9 cellular contexts compared by ENCODE assay signal in the genomic region with DNA sequence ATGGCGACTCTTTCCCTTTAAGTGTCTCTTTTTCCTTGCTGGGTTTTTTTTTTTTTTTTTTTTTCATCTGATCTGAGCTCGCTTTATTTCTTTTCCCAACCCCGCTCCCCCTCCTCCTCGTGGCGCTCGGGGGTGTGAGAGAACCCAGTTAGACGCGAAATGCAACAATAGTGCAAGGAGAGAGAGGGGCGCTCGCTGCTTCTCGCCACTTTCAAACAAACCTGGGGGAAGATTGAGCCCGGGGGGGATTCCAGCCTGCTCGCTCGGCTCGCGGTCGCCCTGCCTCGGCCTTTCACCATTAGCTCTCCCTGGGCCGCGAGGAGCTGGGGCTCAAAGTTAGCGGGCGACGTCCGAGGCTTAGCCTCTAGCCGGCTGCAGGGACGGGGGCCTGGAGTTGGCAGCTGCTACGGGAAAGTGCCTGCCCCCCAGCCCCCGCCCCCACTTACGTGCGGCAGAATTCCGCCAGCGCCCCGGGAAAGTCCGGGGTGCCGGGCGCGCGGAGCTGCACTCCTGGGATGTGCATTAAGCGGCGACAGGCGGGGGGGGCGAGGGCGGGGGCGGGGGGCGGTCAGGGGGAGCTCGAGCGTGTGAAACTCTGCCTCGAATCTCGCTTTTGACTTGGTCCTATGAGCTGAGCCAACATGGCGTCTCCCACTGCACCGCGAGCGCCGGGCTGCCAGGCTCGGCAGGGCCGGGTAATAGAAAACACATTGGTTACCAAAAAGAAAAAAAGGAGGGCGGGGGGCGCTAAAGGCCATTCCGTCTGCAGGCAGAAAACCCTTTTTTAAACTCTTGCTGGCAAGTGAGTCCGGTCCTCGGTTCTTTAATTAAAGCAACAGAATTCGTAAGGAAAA. TPM values are rescaled to one million over a fixed set of nuclear protein-coding genes. Genes with fewer than 3 reads are reported as not detected.
DNase-seq lines count a peak whose midpoint lies in the region; ATAC-seq and TF ChIP-seq lines count a peak whose summit lies in the region.
"Had no signal": no experiment of that assay in that cellular context is flagged by ENCODE, and none has a peak within 500 bp of the region (broad histone marks: within the 10 kb centered on the region; RNA-seq: fewer than 3 reads in every experiment).

No MANE protein-coding gene starts in this region.

- ATAC-seq in T-helper 17 cell = no peak
- no peak for ATAC-seq in GM21576 (IDR thresholded peaks at IDR 0.05; ENCODE audit: unreplicated experiment)

- peak overlapping the region; percentile 80 for H3K4me2 ChIP-seq in parathyroid adenoma (ENCODE audit: low read length)

- H3K27me3 Mint-ChIP-seq in T-helper 17 cell = peaks cover 87% of the 10 kb centered on the region

- H3K27ac ChIP-seq in parathyroid adenoma = peak overlapping the region; percentile 96

- peak overlapping the region; percentile 85 for H3K4me3 ChIP-seq in parathyroid adenoma (ENCODE audit: low read depth, low read length)

- peaks cover 3% of the 10 kb centered on the region for H3K9me3 ChIP-seq in T-helper 17 cell (ENCODE audit: control insufficient read depth, low read length, poor library complexity, severe bottlenecking)
- H3K9me3 ChIP-seq in parathyroid adenoma (ENCODE audit: control insufficient read depth, low read length) = no peaks in the 10 kb centered on the region

- no peaks in the 10 kb centered on the region for H3K27me3 ChIP-seq in parathyroid adenoma (ENCODE audit: control insufficient read depth, insufficient read depth, low read length)

- TF ChIP-seq CTCF in parathyroid adenoma (IDR thresholded peaks at IDR 0.05) = no peak

- H3K27ac Mint-ChIP-seq in T-helper 17 cell = no peak overlapping the region

- peaks cover 63% of the 10 kb centered on the region for H3K79me2 ChIP-seq in parathyroid adenoma

- no peak overlapping the region for H2AFZ ChIP-seq in parathyroid adenoma

- peak overlapping the region; percentile 67 for H3K9ac ChIP-seq in parathyroid adenoma

- H3K36me3 Mint-ChIP-seq in T-helper 17 cell (ENCODE audit: low read depth) = peaks cover 2% of the 10 kb centered on the region
- H3K36me3 Mint-ChIP-seq: activated naive CD8-positive, alpha-beta T cell treated with anti-CD3 and anti-CD28 coated beads, Interleukin-2, amount 10 ng/mL, durations not matched to agents 7 days and 5 days had no signal

- no peaks in the 10 kb centered on the region for H3K4me1 Mint-ChIP-seq in T-helper 17 cell

- peak; percentile 13 for DNase-seq in activated T-cell treated with anti-CD3 and anti-CD28 coated beads, Interleukin-2, amount 50 U/mL, for 48 hours
- DNase-seq in activated T-cell treated with anti-CD3 and anti-CD28 coated beads for 4 hours (no peak), T-helper 17 cell (no peak), glomerular visceral epithelial cell (ENCODE audit: extremely low spot score) (peak; percentile 72), HPDE6-E6E7 (ENCODE audit: extremely low spot score) (no peak)
- no peak for DNase-seq in activated CD4-positive, alpha-beta T cell treated with anti-CD3 and anti-CD28 coated beads for 48 hours
- DNase-seq: activated naive CD8-positive, alpha-beta T cell treated with anti-CD3 and anti-CD28 coated beads, Interleukin-2, amount 10 ng/mL, durations not matched to agents 7 days and 5 days had no signal

- H3K4me3 Mint-ChIP-seq in T-helper 17 cell = peak overlapping the region; percentile 9
- H3K4me3 Mint-ChIP-seq: activated naive CD8-positive, alpha-beta T cell treated with anti-CD3 and anti-CD28 coated beads, Interleukin-2, amount 10 ng/mL, durations not matched to agents 7 days and 5 days had no signal

- peaks cover 9% of the 10 kb centered on the region for H3K4me1 ChIP-seq in parathyroid adenoma

- no peaks in the 10 kb centered on the region for H3K36me3 ChIP-seq in parathyroid adenoma (ENCODE audit: control insufficient read depth, insufficient read depth, low read length)

RNA-seq across cellular contexts. Expression of a gene that starts 10.3 kb away (rescaled TPM):
- not detected for total RNA-seq in T-helper 17 cell
- total RNA-seq: activated naive CD8-positive, alpha-beta T cell treated with anti-CD3 and anti-CD28 coated beads, Interleukin-2, amount 10 ng/mL, durations not matched to agents 7 days and 5 days had no signal

Comparison
In these comparisons a context has a peak if more than half of its experiments do, and no peak if none do; other contexts are left out.
1. DNase-seq: peak in activated T-cell treated with anti-CD3 and anti-CD28 coated beads, Interleukin-2, amount 50 U/mL, for 48 hours (2 of 2) and glomerular visceral epithelial cell (single experiment); none in activated T-cell treated with anti-CD3 and anti-CD28 coated beads for 4 hours (single experiment), T-helper 17 cell (0 of 3), HPDE6-E6E7 (single experiment) and activated CD4-positive, alpha-beta T cell treated with anti-CD3 and anti-CD28 coated beads for 48 hours (single experiment).